ENCODE assay signal across 9 cellular contexts in the genomic region with DNA sequence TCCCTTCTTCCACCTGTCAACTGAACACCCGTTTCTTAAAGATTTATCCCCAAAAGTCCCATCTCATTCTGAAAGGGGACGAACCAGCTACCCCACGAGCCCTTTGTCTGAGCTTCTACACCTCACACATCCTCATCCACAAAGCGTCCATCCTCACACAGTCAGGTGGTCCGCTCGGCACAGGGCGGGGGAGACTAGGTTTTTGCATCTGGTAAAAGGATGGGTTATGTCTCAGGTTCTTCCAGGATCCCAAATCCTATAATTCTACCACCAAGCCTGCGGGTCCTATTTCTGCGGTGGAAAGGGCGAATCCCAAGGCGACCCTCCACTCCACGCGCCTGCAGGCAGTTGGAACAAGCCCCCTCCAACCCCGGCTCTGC. TPM values are rescaled to one million over a fixed set of nuclear protein-coding genes. Genes with fewer than 3 reads are reported as not detected.
DNase-seq lines count a peak whose midpoint lies in the region.
"Had no signal": no experiment of that assay in that cellular context is flagged by ENCODE, and none has a peak within 500 bp of the region (broad histone marks: within the 10 kb centered on the region; RNA-seq: fewer than 3 reads in every experiment).

No MANE protein-coding gene starts in this region.

- no peaks in the 10 kb centered on the region for H3K9me3 Mint-ChIP-seq in stimulated activated naive CD8-positive, alpha-beta T cell treated with anti-CD3 and anti-CD28 coated beads, Interleukin-15, Interleukin-2, amounts not matched to agents 100 ng/mL and 50 ng/mL, for 24 hours

- H3K4me1 Mint-ChIP-seq in stimulated activated naive CD8-positive, alpha-beta T cell treated with anti-CD3 and anti-CD28 coated beads, Interleukin-15, Interleukin-2, amounts not matched to agents 100 ng/mL and 50 ng/mL, for 24 hours (ENCODE audit: low read depth), result peaks cover 33% of the 10 kb centered on the region

- H3K27me3 Mint-ChIP-seq in stimulated activated naive CD8-positive, alpha-beta T cell treated with anti-CD3 and anti-CD28 coated beads, Interleukin-15, Interleukin-2, amounts not matched to agents 100 ng/mL and 50 ng/mL, for 24 hours, result no peaks in the 10 kb centered on the region

- H3K27ac Mint-ChIP-seq in stimulated activated naive CD8-positive, alpha-beta T cell treated with anti-CD3 and anti-CD28 coated beads, Interleukin-15, Interleukin-2, amounts not matched to agents 100 ng/mL and 50 ng/mL, for 24 hours, result peak overlapping the region; percentile 72

- peak overlapping the region; percentile 93 for H3K4me3 Mint-ChIP-seq in stimulated activated naive CD8-positive, alpha-beta T cell treated with anti-CD3 and anti-CD28 coated beads, Interleukin-15, Interleukin-2, amounts not matched to agents 100 ng/mL and 50 ng/mL, for 24 hours

- H3K4me3 ChIP-seq in HUES48 (ENCODE audit: low read depth, low read length) (peak overlapping the region; percentile 93), adipocyte (ENCODE audit: low read length) (peak overlapping the region; percentile 90)

- H3K27ac ChIP-seq in HUES48 (ENCODE audit: low read depth, low read length), result no peak overlapping the region

- H3K9me3 ChIP-seq in HUES48 (ENCODE audit: control insufficient read depth, insufficient read depth, low read length), result no peaks in the 10 kb centered on the region
- no peaks in the 10 kb centered on the region for H3K9me3 ChIP-seq in adipocyte (ENCODE audit: control insufficient read depth, low read length)

- 0 out of 2 replicates have a peak, but pooled peaks cover 7% of the 10 kb centered on the region for H3K4me1 ChIP-seq in HUES48 (ENCODE audit: control insufficient read depth, insufficient read depth, low read length)
- H3K4me1 ChIP-seq in adipocyte (ENCODE audit: control insufficient read depth, insufficient read depth, low read length), result peaks cover 23% of the 10 kb centered on the region

- DNase-seq in NCI-H146 (lab: John Stamatoyannopoulos, UW) (peak; percentile 31), NCI-H146 treated with DMSO at 0.1 percent for 48 hours (lab: John Stamatoyannopoulos, UW; ENCODE audit: unreplicated experiment) (no peak), adipocyte (ENCODE audit: low read depth) (no peak), iris pigment epithelial cell (ENCODE audit: low read depth) (peak; percentile 10), A172 (ENCODE audit: low spot score) (no peak), GOT3 (lab: John Stamatoyannopoulos, UW) (no peak)

- peak overlapping the region; percentile 69 for H3K9ac ChIP-seq in HUES48 (ENCODE audit: low read depth, low read length)
- peak overlapping the region; percentile 93 for H3K9ac ChIP-seq in adipocyte (ENCODE audit: low read length)

- H3K36me3 Mint-ChIP-seq in stimulated activated naive CD8-positive, alpha-beta T cell treated with anti-CD3 and anti-CD28 coated beads, Interleukin-15, Interleukin-2, amounts not matched to agents 100 ng/mL and 50 ng/mL, for 24 hours (ENCODE audit: low read depth), result peaks cover 16% of the 10 kb centered on the region

- peaks cover 14% of the 10 kb centered on the region for H3K36me3 ChIP-seq in HUES48 (ENCODE audit: control insufficient read depth, insufficient read depth, low read length)
- H3K36me3 ChIP-seq in adipocyte (ENCODE audit: control insufficient read depth, insufficient read depth, low read length, severe bottlenecking), result no peaks in the 10 kb centered on the region

- no peaks in the 10 kb centered on the region for H3K27me3 ChIP-seq in HUES48 (ENCODE audit: control insufficient read depth, insufficient read depth, low read length)
- no peaks in the 10 kb centered on the region for H3K27me3 ChIP-seq in adipocyte (replicated peaks; ENCODE audit: control insufficient read depth, insufficient read depth, low read length)

RNA-seq across cellular contexts. Expression of gene GFOD2, which starts 0.5 kb away (rescaled TPM):
- 21.9 and 25.9 TPM in 2 replicates for total RNA-seq in A172 (2014; rRNA removed; shearing (Covaris generic))

RNA-seq across cellular contexts. Expression of gene C16orf86, which starts 52.0 kb away (rescaled TPM):
- not detected in 2 replicates for total RNA-seq in A172 (2014; rRNA removed; shearing (Covaris generic))
- total RNA-seq: Daoy had no signal

RNA-seq across cellular contexts. Expression of gene ENKD1, which starts 52.1 kb away (rescaled TPM):
- 1.7 TPM in 1 of 2 replicates, not detected in the other for total RNA-seq in A172 (2014; rRNA removed; shearing (Covaris generic))

RNA-seq across cellular contexts. Expression of gene PARD6A, which starts 57.9 kb away (rescaled TPM):
- total RNA-seq in A172 (2014; rRNA removed; shearing (Covaris generic)), result 5.7 and 12.9 TPM in 2 replicates

RNA-seq across cellular contexts. Expression of gene ACD, which starts 58.6 kb away (rescaled TPM):
- total RNA-seq in A172 (2014; rRNA removed; shearing (Covaris generic)), result 43.0 and 73.8 TPM in 2 replicates

Comparison
In these comparisons a context has a peak if more than half of its experiments do, and no peak if none do; other contexts are left out.
1. DNase-seq: peak in NCI-H146 (single experiment) and iris pigment epithelial cell (single experiment); none in NCI-H146 treated with DMSO at 0.1 percent for 48 hours (single experiment), adipocyte (single experiment), A172 (single experiment) and GOT3 (single experiment).